Comparison of ENCODE assay signal across 8 cellular contexts in genomic region chrX:45769919-45770582, GRCh38.
DNase-seq lines count a peak whose midpoint lies in the region; ATAC-seq and TF ChIP-seq lines count a peak whose summit lies in the region.

No MANE protein-coding gene starts in this region.

- TF ChIP-seq POLR2A in upper lobe of left lung (IDR thresholded peaks at IDR 0.05): peak in 3 of 4 donors; percentile 25 to 63 (median 33)

- H3K27me3 ChIP-seq in endodermal cell (ENCODE audit: control insufficient read depth, insufficient read depth, low read length, poor library complexity, severe bottlenecking) (no peaks in the 10 kb centered on the region), muscle layer of duodenum (ENCODE audit: low read depth, low read length) (no peaks in the 10 kb centered on the region), upper lobe of left lung (no peaks in the 10 kb centered on the region)

- 80 to 93% methylated on average over 4 to 11 of the region's 13 CpGs for WGBS in endodermal cell (ENCODE audit: insufficient coverage in 1 of 2, insufficient read length in 1 of 2), 2 experiments
- WGBS in upper lobe of left lung, 2 donors: 0 to 23% methylated on average over 4 to 13 of the region's 13 CpGs

- H3K27ac ChIP-seq in endodermal cell (ENCODE audit: low read depth, low read length) (peak overlapping the region; percentile 17), muscle layer of duodenum (ENCODE audit: low read length) (peak overlapping the region; percentile 83), upper lobe of left lung (peak overlapping the region; percentile 84 to 85 (median 85))

- H3K27me3 Mint-ChIP-seq in Calu3 (ENCODE audit: unreplicated experiment) (no peaks in the 10 kb centered on the region), endodermal cell (ENCODE audit: insufficient read depth) (no peaks in the 10 kb centered on the region)

- H3K4me1 Mint-ChIP-seq in Calu3 (ENCODE audit: low read depth, unreplicated experiment): peaks cover 29% of the 10 kb centered on the region
- H3K4me1 Mint-ChIP-seq in endodermal cell: peaks cover 4% of the 10 kb centered on the region

- TF ChIP-seq CTCF in Calu3 (IDR thresholded peaks at IDR 0.05; ENCODE audit: unreplicated experiment) (no peak), endodermal cell (conservative IDR thresholded peaks at IDR 0.05) (no peak), upper lobe of left lung (IDR thresholded peaks at IDR 0.05) (no peak)

- H3K9me3 Mint-ChIP-seq in Calu3 (ENCODE audit: low read depth, unreplicated experiment) (no peaks in the 10 kb centered on the region), endodermal cell (peaks cover 26% of the 10 kb centered on the region)

- H3K4me1 ChIP-seq in endodermal cell (ENCODE audit: control insufficient read depth, insufficient read depth, low read length): no peaks in the 10 kb centered on the region
- peaks cover 0 to 6% of the 10 kb centered on the region in 2 donors for H3K4me1 ChIP-seq in muscle layer of duodenum (ENCODE audit: control insufficient read depth in 1 of 2, insufficient read depth in 2 of 2, low read length in 2 of 2)
- peaks cover 7 to 10% (median 9%) of the 10 kb centered on the region in 4 donors for H3K4me1 ChIP-seq in upper lobe of left lung

- H3K36me3 Mint-ChIP-seq in Calu3 (ENCODE audit: insufficient read depth, unreplicated experiment): peaks cover 73% of the 10 kb centered on the region
- H3K36me3 Mint-ChIP-seq in endodermal cell (ENCODE audit: low read depth): no peaks in the 10 kb centered on the region

- no peaks in the 10 kb centered on the region for H3K9me3 ChIP-seq in endodermal cell (ENCODE audit: control insufficient read depth, low read length)
- H3K9me3 ChIP-seq in muscle layer of duodenum (ENCODE audit: control insufficient read depth in 1 of 2, low read length in 2 of 2): no peaks in the 10 kb centered on the region
- no peaks in the 10 kb centered on the region for H3K9me3 ChIP-seq in upper lobe of left lung

- H3K4me3 Mint-ChIP-seq in Calu3 (ENCODE audit: low read depth, unreplicated experiment) (peak overlapping the region; percentile 89), endodermal cell (no peak overlapping the region)

- no peak for TF ChIP-seq EP300 in upper lobe of left lung (IDR thresholded peaks at IDR 0.05)

- BruUV-seq in Calu3 (replicated peaks; lab: Mats Ljungman, UMichigan): no TSS peak

- DNase-seq in Calu3: peak; percentile 84
- DNase-seq in T1000 (lab: John Stamatoyannopoulos, UW): peak; percentile 22
- DNase-seq in endodermal cell: no peak
- DNase-seq in upper lobe of left lung: peak; percentile 82 to 83
- DNase-seq in COR-L47 (lab: John Stamatoyannopoulos, UW): no peak

- no peak overlapping the region for H3K4me3 ChIP-seq in endodermal cell (ENCODE audit: low read length)
- H3K4me3 ChIP-seq in muscle layer of duodenum (ENCODE audit: low read depth in 1 of 2, low read length in 2 of 2): peak overlapping the region; percentile 60 to 82
- H3K4me3 ChIP-seq in upper lobe of left lung: peak overlapping the region; percentile 29 to 54 (median 40)

- H3K9ac ChIP-seq in endodermal cell (ENCODE audit: extremely low read depth, low read length, poor library complexity, severe bottlenecking): no peak overlapping the region

- CTCF ChIA-PET in Calu3 (lab: Charles Lee): interaction anchor here (0.7 to 1.0 kb wide), 5 partner anchors 8 to 802 kb away, joined by 3 to 4 read pairs (median 3); no protein-coding TSS in a partner anchor

- H3K27ac Mint-ChIP-seq in Calu3 (ENCODE audit: unreplicated experiment): peak overlapping the region; percentile 97
- H3K27ac Mint-ChIP-seq in endodermal cell: no peak overlapping the region

- intact Hi-C loops in Calu3 (cut with micrococcal nuclease; ENCODE audit: unreplicated experiment): loop anchor here (5.0 to 10.0 kb wide), 3 partner anchors 37 to 605 kb away; no protein-coding TSS in a partner anchor

- ATAC-seq in GM19395 (IDR thresholded peaks at IDR 0.05; ENCODE audit: unreplicated experiment) (peak; percentile 83), HG03439 (IDR thresholded peaks at IDR 0.05; ENCODE audit: unreplicated experiment) (peak; percentile 90), upper lobe of left lung (ENCODE audit: low FRiP score in 2 of 2) (peak; percentile 93)

- peaks cover 9% of the 10 kb centered on the region for H3K36me3 ChIP-seq in endodermal cell (ENCODE audit: control insufficient read depth, insufficient read depth, low read length)
- peaks cover 0 to 13% of the 10 kb centered on the region in 2 donors for H3K36me3 ChIP-seq in muscle layer of duodenum (ENCODE audit: control insufficient read depth in 1 of 2, insufficient read depth in 2 of 2, low read length in 2 of 2)
- no peaks in the 10 kb centered on the region for H3K36me3 ChIP-seq in upper lobe of left lung

Comparison
In these comparisons a context has a peak if more than half of its experiments do, and no peak if none do; other contexts are left out.
1. DNase-seq: peak in Calu3 (single experiment), T1000 (single experiment) and upper lobe of left lung (2 of 2); none in endodermal cell (single experiment) and COR-L47 (single experiment).
2. H3K27ac ChIP-seq: peak in every context shown above with its lines; median percentile 85 in upper lobe of left lung; 83 in muscle layer of duodenum; 17 in endodermal cell.
3. Peak in every context shown above with its lines, with median percentiles within 50 percentile points of each other: ATAC-seq.